In the genomic region with DNA sequence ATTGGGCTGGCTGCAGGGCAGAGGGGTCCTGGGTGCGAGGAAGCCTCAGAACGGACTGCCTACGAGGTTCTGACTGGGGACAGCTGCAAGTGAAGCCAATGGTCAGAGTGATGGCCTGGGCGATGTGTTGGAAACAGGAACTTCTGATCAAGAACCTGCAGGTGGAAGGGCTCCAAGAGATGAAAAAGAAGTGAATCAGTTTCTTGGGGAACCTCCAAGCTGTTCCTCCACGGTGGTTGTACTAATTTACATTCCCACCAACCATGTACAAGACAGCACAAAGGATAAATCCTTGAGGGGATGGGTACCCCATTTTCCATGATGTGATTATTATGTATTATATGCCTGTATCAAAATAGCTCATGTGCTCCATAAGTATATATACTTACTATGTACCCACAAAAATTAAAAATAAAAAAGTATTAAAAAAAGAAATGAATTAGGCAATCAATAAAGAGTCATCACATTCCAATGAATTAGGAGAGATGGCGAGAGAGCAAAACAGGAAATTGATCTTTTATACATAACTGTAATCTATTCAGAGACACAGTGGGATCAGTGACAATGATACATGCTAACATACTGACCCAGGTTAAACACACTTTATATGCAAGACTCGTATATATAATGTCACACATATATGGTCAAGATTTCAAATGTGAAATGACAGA, we compare ENCODE assay signal across 24 cellular contexts. TPM values are rescaled to one million over a fixed set of nuclear protein-coding genes. Genes with fewer than 3 reads are reported as not detected.
A peak's percentile ranks its signal among the peaks of the same experiment; 100 is the strongest.
DNase-seq lines count a peak whose midpoint lies in the region; ATAC-seq, FAIRE-seq and TF ChIP-seq lines count a peak whose summit lies in the region.
"Had no signal": no experiment of that assay in that cellular context is flagged by ENCODE, and none has a peak within 500 bp of the region (broad histone marks: within the 10 kb centered on the region; RNA-seq: fewer than 3 reads in every experiment).

No MANE protein-coding gene starts in this region.

- no peaks in the 10 kb centered on the region for H3K27me3 ChIP-seq in osteoblast (ENCODE audit: insufficient read depth, low read length)
- H3K27me3 ChIP-seq in thyroid gland = no peaks in the 10 kb centered on the region
- H3K27me3 ChIP-seq: hepatocyte had no signal

- no peak for TF ChIP-seq POLR2A in thyroid gland (IDR thresholded peaks at IDR 0.05)

- H3K9me3 ChIP-seq in osteoblast (ENCODE audit: low read depth, low read length) (no peaks in the 10 kb centered on the region), thyroid gland (no peaks in the 10 kb centered on the region)
- H3K9me3 ChIP-seq: A549 had no signal

- H2AFZ ChIP-seq in osteoblast (ENCODE audit: low read length) = no peak overlapping the region
- H2AFZ ChIP-seq: hepatocyte had no signal

- ATAC-seq in HG02938 (IDR thresholded peaks at IDR 0.05; ENCODE audit: unreplicated experiment) = no peak
- ATAC-seq: naive thymus-derived CD8-positive, alpha-beta T cell; T-cell had no signal

- peaks cover 90% of the 10 kb centered on the region for H3K79me2 ChIP-seq in osteoblast (ENCODE audit: insufficient read depth, low read length)

- peak overlapping the region; percentile 55 for H3K27ac ChIP-seq in epithelial cell of prostate
- peak overlapping the region; percentile 38 for H3K27ac ChIP-seq in osteoblast (ENCODE audit: low read depth, low read length)
- H3K27ac ChIP-seq in thyroid gland = no peak overlapping the region
- H3K27ac ChIP-seq: A549, hepatocyte had no signal

- H3K36me3 ChIP-seq in osteoblast (ENCODE audit: insufficient read depth, low read length) = no peaks in the 10 kb centered on the region
- H3K36me3 ChIP-seq in thyroid gland = no peaks in the 10 kb centered on the region

- H3K4me3 ChIP-seq in osteoblast (ENCODE audit: insufficient read depth, low read length) = no peak overlapping the region
- H3K4me3 ChIP-seq in thyroid gland (replicated peaks in 1 of 3) = no peak overlapping the region
- H3K4me3 ChIP-seq: A549, hepatocyte had no signal

- intact Hi-C loops in thyroid gland (cut with DNase I) = no loop called here

- DNase-seq in AG08395 (ENCODE audit: low spot score) (peak; percentile 31), HTR-8/SVneo (ENCODE audit: insufficient read length, low spot score) (no peak), epithelial cell of prostate (ENCODE audit: low read depth, low spot score) (no peak), osteoblast (ENCODE audit: insufficient read length, low spot score, missing footprints) (no peak), thyroid gland (no peak), GF-D8 (lab: John Stamatoyannopoulos, UW) (no peak)
- DNase-seq in effector CD8-positive, alpha-beta T cell (lab: John Stamatoyannopoulos, UW) = no peak
- DNase-seq: activated CD4-positive, alpha-beta T cell treated with anti-CD3 and anti-CD28 coated beads, Interleukin-2, amount 50 U/mL, for 1 hour; activated CD8-positive, alpha-beta memory T cell treated with anti-CD3 and anti-CD28 coated beads, Interleukin-2, amount 50 U/mL, for 48 hours; activated gamma-delta T cell; amniotic stem cell; CD4-positive, alpha-beta memory T cell; DMS53; naive thymus-derived CD8-positive, alpha-beta T cell; NCI-H1417 treated with DMSO at 0.1 percent for 48 hours; NCI-H2171; NCI-H69; SHP77; stimulated activated CD4-positive, alpha-beta T cell treated with anti-CD3 and anti-CD28 coated beads, Interleukin-4, amount 100 ng/mL, for 4 hours; T-cell had no signal

- 91 to 92% methylated on average over 7 of the region's 7 CpGs for WGBS in thyroid gland, 2 donors

- no peak overlapping the region for H3K4me2 ChIP-seq in osteoblast (ENCODE audit: insufficient read depth, low read length)
- H3K4me2 ChIP-seq: A549, hepatocyte had no signal

- H3K4me1 ChIP-seq in osteoblast (ENCODE audit: insufficient read depth, low read length) (peaks cover 40% of the 10 kb centered on the region), thyroid gland (no peaks in the 10 kb centered on the region)

- TF ChIP-seq CTCF in osteoblast (IDR thresholded peaks at IDR 0.05; ENCODE audit: extremely low read depth, low read depth, low read length) (no peak), thyroid gland (IDR thresholded peaks at IDR 0.05) (no peak)

- peak; percentile 20 for FAIRE-seq in HTR-8/SVneo (lab: Jason Lieb, UNC)
- FAIRE-seq: A549, islet of Langerhans had no signal

- peaks cover 54% of the 10 kb centered on the region for H4K20me1 ChIP-seq in osteoblast (ENCODE audit: insufficient read depth, low read length)

RNA-seq across cellular contexts. Expression of a gene that starts 58.1 kb away (rescaled TPM):
- total RNA-seq in osteoblast (122 and 131 TPM in 2 replicates), thyroid gland (10 to 100 TPM; 28.1 to 33.4 (median 31.8) TPM)

Comparison
In these comparisons a context has a peak if more than half of its experiments do, and no peak if none do; other contexts are left out.
1. H3K27ac ChIP-seq: peak in epithelial cell of prostate (single experiment) and osteoblast (single experiment); none in thyroid gland (0 of 3).